Comparison of ENCODE assay signal across 12 cellular contexts in genomic region chr5:149224282-149224681, GRCh38. TPM values are rescaled to one million over a fixed set of nuclear protein-coding genes. Genes with fewer than 3 reads are reported as not detected.
A peak's percentile ranks its signal among the peaks of the same experiment; 100 is the strongest.
DNase-seq lines count a peak whose midpoint lies in the region; ATAC-seq and TF ChIP-seq lines count a peak whose summit lies in the region.
"Had no signal": no experiment of that assay in that cellular context is flagged by ENCODE, and none has a peak within 500 bp of the region (broad histone marks: within the 10 kb centered on the region; RNA-seq: fewer than 3 reads in every experiment).

No MANE protein-coding gene starts in this region.

- no peak overlapping the region for H2BK15ac ChIP-seq in mesendoderm (replicated peaks; ENCODE audit: low read depth)

- ATAC-seq in Right ventricle myocardium inferior: peak; percentile 70
- ATAC-seq in left lung: peak; percentile 34

- no peak overlapping the region for H2BK120ac ChIP-seq in mesendoderm (ENCODE audit: low read depth, low read length)

- H3K4me1 ChIP-seq in left lung (peaks cover 15 to 48% of the 10 kb centered on the region in 2 donors), mesendoderm (ENCODE audit: control insufficient read depth, low read depth, low read length) (no peaks in the 10 kb centered on the region)
- H3K4me1 ChIP-seq: BE2C had no signal

- no peak overlapping the region for H3K23ac ChIP-seq in mesendoderm (ENCODE audit: low read length)

- no peak for TF ChIP-seq CTCF in left lung (IDR thresholded peaks at IDR 0.05)

- H3K56ac ChIP-seq in mesendoderm (ENCODE audit: low read length): no peak overlapping the region

- H3K79me1 ChIP-seq in mesendoderm (ENCODE audit: low read length): no peaks in the 10 kb centered on the region

- H3K4me3 ChIP-seq in left lung: no peak overlapping the region
- H3K4me3 ChIP-seq in mesendoderm (ENCODE audit: low read length): no peak overlapping the region

- H3K27me3 ChIP-seq in left lung (no peaks in the 10 kb centered on the region), mesendoderm (ENCODE audit: insufficient read depth, low read length, poor library complexity) (no peaks in the 10 kb centered on the region)
- H3K27me3 ChIP-seq: BE2C had no signal

- H3K27ac ChIP-seq in left lung (no peak overlapping the region), mesendoderm (ENCODE audit: low read depth, low read length) (no peak overlapping the region)

- H3K9me3 ChIP-seq in left lung: no peaks in the 10 kb centered on the region
- H3K9me3 ChIP-seq: BE2C had no signal

- H3K36me3 ChIP-seq in left lung (no peaks in the 10 kb centered on the region), mesendoderm (ENCODE audit: control insufficient read depth, insufficient read depth, low read length) (no peaks in the 10 kb centered on the region)
- H3K36me3 ChIP-seq: BE2C had no signal

- H3K9ac ChIP-seq in mesendoderm (ENCODE audit: low read length): no peak overlapping the region

- H4K8ac ChIP-seq in mesendoderm (ENCODE audit: low read depth, low read length): no peak overlapping the region

- no peak overlapping the region for H2BK5ac ChIP-seq in mesendoderm (ENCODE audit: low read length)

- intact Hi-C loops in Right ventricle myocardium inferior (cut with DNase I) (no loop called here), left lung (cut with DNase I) (no loop called here), head of caudate nucleus (cut with DNase I) (no loop called here)

- no peaks in the 10 kb centered on the region for H3K79me2 ChIP-seq in mesendoderm (ENCODE audit: control insufficient read depth, insufficient read depth, low read length)

- no peak overlapping the region for H4K5ac ChIP-seq in mesendoderm (ENCODE audit: low read length)

- no peak overlapping the region for H3K4ac ChIP-seq in mesendoderm (ENCODE audit: low read depth, low read length)

- H3K4me2 ChIP-seq in mesendoderm (ENCODE audit: low read length): no peak overlapping the region

- H2AK5ac ChIP-seq in mesendoderm (ENCODE audit: low read length): no peak overlapping the region

- DNase-seq in DMS79 treated with DMSO at 0.1 percent for 48 hours (lab: John Stamatoyannopoulos, UW) (peak; percentile 50), NCI-H1092 treated with DMSO at 0.1 percent for 48 hours (lab: John Stamatoyannopoulos, UW) (peak; percentile 48), Right ventricle myocardium inferior (ENCODE audit: missing footprints) (peak; percentile 76), left lung (no peak), mesendoderm (no peak), NCI-H2227 treated with DMSO at 0.1 percent for 48 hours (lab: John Stamatoyannopoulos, UW) (no peak), head of caudate nucleus (no peak)
- DNase-seq: BE2C; CD4-positive, alpha-beta memory T cell; GOT3; HFFc6; MM.1S had no signal

- H3K18ac ChIP-seq in mesendoderm (ENCODE audit: low read length): no peak overlapping the region

- WGBS in mesendoderm (ENCODE audit: extremely low coverage, insufficient coverage, low lambda C conversion rate): no CpG with 5 or more reads among the region's 5 CpGs

RNA-seq across cellular contexts. Expression of gene AFAP1L1, which starts 47.4 kb away (rescaled TPM):
- 46.9 TPM for total RNA-seq in Right ventricle myocardium inferior
- total RNA-seq in left lung: 10 to 100 TPM; 14.2 to 17.0 TPM
- 2.1 TPM for polyA plus RNA-seq in mesendoderm (2013, experiment 1 of 2)
- 1.8 TPM for polyA plus RNA-seq in mesendoderm (2013, experiment 2 of 2)
- total RNA-seq: CD4-positive, alpha-beta memory T cell had no signal
- polyA plus RNA-seq: CD4-positive, alpha-beta memory T cell had no signal

Comparison
In these comparisons a context has a peak if more than half of its experiments do, and no peak if none do; other contexts are left out.
1. DNase-seq: peak in DMS79 treated with DMSO at 0.1 percent for 48 hours (single experiment), NCI-H1092 treated with DMSO at 0.1 percent for 48 hours (single experiment) and Right ventricle myocardium inferior (single experiment); none in left lung (0 of 2), mesendoderm (single experiment), NCI-H2227 treated with DMSO at 0.1 percent for 48 hours (single experiment) and head of caudate nucleus (0 of 42).